Comparison of ENCODE assay signal across 17 cellular contexts in the genomic region with DNA sequence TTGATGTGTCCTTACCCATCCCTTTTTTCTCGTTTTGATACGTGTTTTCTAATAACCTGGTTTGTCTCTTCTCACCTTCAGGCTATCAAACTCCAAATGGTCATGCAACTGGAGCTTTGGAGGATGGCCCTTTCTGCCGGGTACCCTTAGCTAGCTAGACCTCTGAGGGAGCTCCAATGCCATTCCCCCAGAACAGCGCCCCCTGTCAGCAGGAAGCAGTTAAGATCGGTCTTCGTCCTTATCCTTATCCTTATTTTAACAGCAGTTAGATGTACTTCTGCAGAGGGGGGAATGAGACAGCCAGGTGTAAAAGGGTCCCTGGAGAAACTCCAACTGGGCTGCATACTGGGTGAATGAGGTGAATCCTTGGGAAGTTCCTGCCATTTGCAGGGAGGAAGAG. TPM values are rescaled to one million over a fixed set of nuclear protein-coding genes. Genes with fewer than 3 reads are reported as not detected.
DNase-seq lines count a peak whose midpoint lies in the region; ATAC-seq and TF ChIP-seq lines count a peak whose summit lies in the region.
"Had no signal": no experiment of that assay in that cellular context is flagged by ENCODE, and none has a peak within 500 bp of the region (broad histone marks: within the 10 kb centered on the region; RNA-seq: fewer than 3 reads in every experiment).

No MANE protein-coding gene starts in this region.

- H3K4me1 ChIP-seq in HCT116 (ENCODE audit: control insufficient read depth in 1 of 2, insufficient read depth in 2 of 2, low read length in 2 of 2), result no peaks in the 10 kb centered on the region
- no peaks in the 10 kb centered on the region for H3K4me1 ChIP-seq in Panc1 (ENCODE audit: control insufficient read depth, insufficient read depth, low read length)
- H3K4me1 ChIP-seq: lower lobe of right lung had no signal

- intact Hi-C loops in HCT116 (cut with micrococcal nuclease) (no loop called here), Panc1 (cut with micrococcal nuclease; ENCODE audit: unreplicated experiment) (no loop called here)

- peak in 2 of 3 experiments; percentile 54 to 55; a peak in 4 of 6 replicates for TF ChIP-seq CTCF in HCT116 (IDR thresholded peaks at IDR 0.05 in 2 of 3, conservative IDR thresholded peaks at IDR 0.05 in 1 of 3; ENCODE audit: borderline replicate concordance in 1 of 3, insufficient read depth in 1 of 3, low read depth in 2 of 3, low read length in 2 of 3)
- peak; percentile 26 for TF ChIP-seq CTCF in Panc1 (IDR thresholded peaks at IDR 0.05)

- no peaks in the 10 kb centered on the region for H3K9me3 ChIP-seq in HCT116 (ENCODE audit: control insufficient read depth in 1 of 2, insufficient read depth in 1 of 2, low read depth in 1 of 2, low read length in 2 of 2)
- H3K9me3 ChIP-seq in Panc1 (ENCODE audit: control insufficient read depth, insufficient read depth, low read depth, low read length), result no peaks in the 10 kb centered on the region
- H3K9me3 ChIP-seq: lower lobe of right lung had no signal

- H3K4me2 ChIP-seq in HCT116 (ENCODE audit: low read length), result no peak overlapping the region

- ATAC-seq in HCT116, result peak; percentile 60
- ATAC-seq in Panc1, result no peak
- ATAC-seq in HG02870 (IDR thresholded peaks at IDR 0.05; ENCODE audit: unreplicated experiment), result no peak
- ATAC-seq: lower lobe of right lung, Right ventricle myocardium inferior had no signal

- no peaks in the 10 kb centered on the region for H4K20me1 ChIP-seq in HCT116 (ENCODE audit: insufficient read depth)

- in situ Hi-C loops in Panc1 (cut with HindIII; ENCODE audit: low pct_unique_long_range_greater_than_20kb, low sequenced_read_pairs), result no loop called here

- H2AFZ ChIP-seq in HCT116 (ENCODE audit: low read depth, low read length, poor library complexity, severe bottlenecking), result no peak overlapping the region

- no peaks in the 10 kb centered on the region for H3K79me2 ChIP-seq in HCT116 (ENCODE audit: insufficient read depth, low read length)

- H3K27me3 ChIP-seq in HCT116 (ENCODE audit: insufficient read depth, low read length) (no peaks in the 10 kb centered on the region), Panc1 (ENCODE audit: control insufficient read depth, insufficient read depth, low read length) (no peaks in the 10 kb centered on the region)

- CTCF ChIA-PET in HCT116 (lab: Charles Lee) (interaction anchor here (0.6 to 1.5 kb wide), 4 partner anchors 10 to 38 kb away, joined by 3 to 6 read pairs (median 4); no protein-coding TSS in a partner anchor), Panc1 (lab: Charles Lee) (no interaction called here)

- RAD21 ChIA-PET in HCT116 (lab: Charles Lee; ENCODE audit: low non-redundant PET in 1 of 2, low total read pairs in 2 of 2, uncharacterized antibody in 2 of 2, unreplicated experiment in 2 of 2), result no interaction called here

- no peaks in the 10 kb centered on the region for H3K36me3 ChIP-seq in HCT116 (ENCODE audit: control insufficient read depth in 1 of 2, insufficient read depth in 2 of 2, low read length in 2 of 2)
- no peaks in the 10 kb centered on the region for H3K36me3 ChIP-seq in Panc1 (ENCODE audit: control insufficient read depth, insufficient read depth, low read length)
- H3K36me3 ChIP-seq: lower lobe of right lung had no signal

- no peak for TF ChIP-seq RAD21 in HCT116 (IDR thresholded peaks at IDR 0.05; ENCODE audit: low read depth)

- H3K9ac ChIP-seq in HCT116 (ENCODE audit: low read length), result no peak overlapping the region

- H3K27ac ChIP-seq in HCT116 (ENCODE audit: low read depth, low read length), result no peak overlapping the region
- no peak overlapping the region for H3K27ac ChIP-seq in Panc1 (ENCODE audit: low read length)
- H3K27ac ChIP-seq: lower lobe of right lung had no signal

- TF ChIP-seq POLR2A in HCT116 (IDR thresholded peaks at IDR 0.05; ENCODE audit: borderline replicate concordance, extremely low read depth, insufficient read depth, insufficient read length), result no peak

- H3K4me3 ChIP-seq in HCT116 (replicated peaks in 1 of 2; ENCODE audit: low read depth in 1 of 2, low read length in 2 of 2), result no peak overlapping the region
- no peak overlapping the region for H3K4me3 ChIP-seq in Panc1 (ENCODE audit: low read depth in 2 of 2, low read length in 2 of 2)
- H3K4me3 ChIP-seq: lower lobe of right lung had no signal

- no peaks in the 10 kb centered on the region for H3K9me2 ChIP-seq in HCT116 (ENCODE audit: insufficient read depth)

- POLR2A ChIA-PET in HCT116 (lab: Charles Lee), result no interaction called here
- POLR2A ChIA-PET in Panc1 (lab: Charles Lee), result no interaction called here

- BruUV-seq in HCT116 (replicated peaks; lab: Mats Ljungman, UMichigan), result no TSS peak
- BruUV-seq in Panc1 (replicated peaks; lab: Mats Ljungman, UMichigan), result no TSS peak

- DNase-seq in NCI-H146 (lab: John Stamatoyannopoulos, UW) (peak; percentile 6), NCI-H146 treated with DMSO at 0.1 percent for 48 hours (lab: John Stamatoyannopoulos, UW; ENCODE audit: unreplicated experiment) (no peak), HCT116 (ENCODE audit: low read depth, low spot score) (no peak), Panc1 (ENCODE audit: low read depth, low spot score) (no peak), iPS-NIHi11 (ENCODE audit: low spot score) (peak; percentile 12), activated T-cell treated with anti-CD3 and anti-CD28 coated beads for 4 hours (no peak)
- DNase-seq in activated naive CD4-positive, alpha-beta T cell (lab: John Stamatoyannopoulos, UW), result no peak
- DNase-seq: activated effector memory CD4-positive, alpha-beta T cell treated with anti-CD3 and anti-CD28 coated beads, Interleukin-2, amount 50 U/mL, for 16 hours; COR-L47; lower lobe of right lung; NCI-H1092 treated with DMSO at 0.1 percent for 48 hours; stimulated activated naive CD4-positive, alpha-beta T cell treated with Interleukin-2 at 50 U/mL for 16 hours; T-helper 9 cell had no signal

TF ChIP-seq in HCT116, 20 proteins besides CTCF, POLR2A, EP300 and RAD21:
- TF ChIP-seq SP1 (IDR thresholded peaks at IDR 0.05; ENCODE audit: low read depth), result no peak
- TF ChIP-seq JUND (IDR thresholded peaks at IDR 0.05), result no peak
- TF ChIP-seq ATF3 (IDR thresholded peaks at IDR 0.05), result no peak
- TF ChIP-seq EZH2phosphoT487 (IDR thresholded peaks at IDR 0.05; ENCODE audit: borderline replicate concordance), result no peak
- TF ChIP-seq ZBTB33 (IDR thresholded peaks at IDR 0.05; ENCODE audit: extremely low read depth, insufficient replicate concordance, low read length), result no peak
- no peak for TF ChIP-seq CEBPB (IDR thresholded peaks at IDR 0.05; ENCODE audit: low read depth)
- no peak for TF ChIP-seq FOSL1 (IDR thresholded peaks at IDR 0.05; ENCODE audit: low read depth)
- TF ChIP-seq, protein P1, sequence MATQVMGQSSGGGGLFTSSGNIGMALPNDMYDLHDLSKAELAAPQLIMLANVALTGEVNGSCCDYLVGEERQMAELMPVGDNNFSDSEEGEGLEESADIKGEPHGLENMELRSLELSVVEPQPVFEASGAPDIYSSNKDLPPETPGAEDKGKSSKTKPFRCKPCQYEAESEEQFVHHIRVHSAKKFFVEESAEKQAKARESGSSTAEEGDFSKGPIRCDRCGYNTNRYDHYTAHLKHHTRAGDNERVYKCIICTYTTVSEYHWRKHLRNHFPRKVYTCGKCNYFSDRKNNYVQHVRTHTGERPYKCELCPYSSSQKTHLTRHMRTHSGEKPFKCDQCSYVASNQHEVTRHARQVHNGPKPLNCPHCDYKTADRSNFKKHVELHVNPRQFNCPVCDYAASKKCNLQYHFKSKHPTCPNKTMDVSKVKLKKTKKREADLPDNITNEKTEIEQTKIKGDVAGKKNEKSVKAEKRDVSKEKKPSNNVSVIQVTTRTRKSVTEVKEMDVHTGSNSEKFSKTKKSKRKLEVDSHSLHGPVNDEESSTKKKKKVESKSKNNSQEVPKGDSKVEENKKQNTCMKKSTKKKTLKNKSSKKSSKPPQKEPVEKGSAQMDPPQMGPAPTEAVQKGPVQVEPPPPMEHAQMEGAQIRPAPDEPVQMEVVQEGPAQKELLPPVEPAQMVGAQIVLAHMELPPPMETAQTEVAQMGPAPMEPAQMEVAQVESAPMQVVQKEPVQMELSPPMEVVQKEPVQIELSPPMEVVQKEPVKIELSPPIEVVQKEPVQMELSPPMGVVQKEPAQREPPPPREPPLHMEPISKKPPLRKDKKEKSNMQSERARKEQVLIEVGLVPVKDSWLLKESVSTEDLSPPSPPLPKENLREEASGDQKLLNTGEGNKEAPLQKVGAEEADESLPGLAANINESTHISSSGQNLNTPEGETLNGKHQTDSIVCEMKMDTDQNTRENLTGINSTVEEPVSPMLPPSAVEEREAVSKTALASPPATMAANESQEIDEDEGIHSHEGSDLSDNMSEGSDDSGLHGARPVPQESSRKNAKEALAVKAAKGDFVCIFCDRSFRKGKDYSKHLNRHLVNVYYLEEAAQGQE (IDR thresholded peaks at IDR 0.05; ENCODE audit: low read depth), result no peak

RNA-seq across cellular contexts. Expression of gene SEL1L2, which starts 37.2 kb away (rescaled TPM):
- total RNA-seq in HCT116 (2021; ENCODE audit: unreplicated experiment) (not detected), Panc1 (2021; ENCODE audit: unreplicated experiment) (not detected)
- polyA plus RNA-seq in HCT116 (2012), result not detected in 2 replicates
- polyA plus RNA-seq in Panc1 (2012; ENCODE audit: insufficient read length), result not detected
- total RNA-seq: fibroblast of lung, HT1080, lower lobe of right lung had no signal
- polyA plus RNA-seq: fibroblast of lung had no signal

RNA-seq across cellular contexts. Expression of gene MACROD2, which starts 42.1 kb away (rescaled TPM):
- 3.7 TPM for total RNA-seq in HCT116 (2021; ENCODE audit: unreplicated experiment)
- polyA plus RNA-seq in HCT116 (2012), result 0.66 and 1.3 TPM in 2 replicates
- total RNA-seq in Panc1 (2021; ENCODE audit: unreplicated experiment), result 1.2 TPM
- 1.5 TPM for polyA plus RNA-seq in Panc1 (2012; ENCODE audit: insufficient read length)

Comparison
In these comparisons a context has a peak if more than half of its experiments do, and no peak if none do; other contexts are left out.
1. DNase-seq: peak in NCI-H146 (single experiment) and iPS-NIHi11 (single experiment); none in NCI-H146 treated with DMSO at 0.1 percent for 48 hours (single experiment), HCT116 (single experiment), Panc1 (single experiment), activated naive CD4-positive, alpha-beta T cell (0 of 4) and activated T-cell treated with anti-CD3 and anti-CD28 coated beads for 4 hours (single experiment).